ENCODE assay signal across 8 cellular contexts in the genomic region with DNA sequence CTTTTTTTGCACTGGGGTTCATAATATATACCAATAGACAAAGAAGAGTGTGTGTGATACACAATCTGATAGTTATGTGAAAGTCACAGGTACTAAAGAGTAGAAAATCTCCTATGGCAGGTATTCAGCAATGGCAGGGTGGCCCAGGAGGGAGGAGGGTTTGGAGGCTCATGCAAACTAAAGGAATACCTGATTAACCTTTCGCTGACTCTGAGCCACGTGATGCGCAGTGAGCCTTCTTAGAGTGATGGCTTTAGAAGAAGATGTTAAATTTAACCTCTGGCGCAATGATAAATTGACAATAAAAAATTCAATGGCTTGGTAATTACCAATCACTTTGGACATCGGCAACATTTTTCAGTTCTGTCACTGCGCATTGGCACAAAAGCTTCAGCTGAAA.
"Had no signal": no experiment of that assay in that cellular context is flagged by ENCODE, and none has a peak within 500 bp of the region (broad histone marks: within the 10 kb centered on the region; RNA-seq: fewer than 3 reads in every experiment).

No MANE protein-coding gene starts in this region.

- H3K4me3 Mint-ChIP-seq: HFFc6, IgD-negative memory B cell had no signal

- H3K36me3 ChIP-seq: HAP-1 had no signal

- H3K4me3 ChIP-seq: HAP-1 had no signal

- H3K27ac ChIP-seq: HL-60 had no signal

- H3K27ac Mint-ChIP-seq: HFFc6, IgD-negative memory B cell had no signal

- H3K36me3 Mint-ChIP-seq: IgD-negative memory B cell had no signal

- H3K4me1 Mint-ChIP-seq: IgD-negative memory B cell had no signal

- DNase-seq: GOT3, HFFc6, KBM-7 had no signal

- ATAC-seq: HCT116, HepG2 had no signal
